2 cellular contexts compared by ENCODE assay signal in genomic region chr7:17405786-17406185, GRCh38.
TF ChIP-seq lines count a peak whose summit lies in the region.

No MANE protein-coding gene starts in this region.

TF ChIP-seq in A549, 52 proteins besides CTCF, POLR2A, EP300 and RAD21 (continued from another document and continues in another):
- no peak for TF ChIP-seq REST (IDR thresholded peaks at IDR 0.05)
- TF ChIP-seq POLR2AphosphoS2 (conservative IDR thresholded peaks at IDR 0.05; ENCODE audit: low read length), result no peak
- no peak for TF ChIP-seq MAFK (IDR thresholded peaks at IDR 0.05; ENCODE audit: partially characterized antibody)
- peak; percentile 97 to 99 for TF ChIP-seq JUN (IDR thresholded peaks at IDR 0.05)
- peak; percentile 59 for TF ChIP-seq HOXB5 (CRISPR knock-in tag; IDR thresholded peaks at IDR 0.05)
- TF ChIP-seq MAX (IDR thresholded peaks at IDR 0.05), result peak; percentile 91
- TF ChIP-seq, protein P1, sequence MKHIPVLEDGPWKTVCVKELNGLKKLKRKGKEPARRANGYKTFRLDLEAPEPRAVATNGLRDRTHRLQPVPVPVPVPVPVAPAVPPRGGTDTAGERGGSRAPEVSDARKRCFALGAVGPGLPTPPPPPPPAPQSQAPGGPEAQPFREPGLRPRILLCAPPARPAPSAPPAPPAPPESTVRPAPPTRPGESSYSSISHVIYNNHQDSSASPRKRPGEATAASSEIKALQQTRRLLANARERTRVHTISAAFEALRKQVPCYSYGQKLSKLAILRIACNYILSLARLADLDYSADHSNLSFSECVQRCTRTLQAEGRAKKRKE (CRISPR knock-in tag; IDR thresholded peaks at IDR 0.05; ENCODE audit: low read depth), result no peak
- TF ChIP-seq CBX2 (IDR thresholded peaks at IDR 0.05; ENCODE audit: borderline replicate concordance, low read depth), result no peak
- TF ChIP-seq MYC (IDR thresholded peaks at IDR 0.05; ENCODE audit: borderline replicate concordance, low read length), result no peak
- no peak for TF ChIP-seq FOSB (CRISPR knock-in tag; IDR thresholded peaks at IDR 0.05)
- TF ChIP-seq HMGXB4 (CRISPR knock-in tag; IDR thresholded peaks at IDR 0.05; ENCODE audit: borderline replicate concordance), result no peak
- TF ChIP-seq HDAC2 (IDR thresholded peaks at IDR 0.05), result no peak
- peak; percentile 98 for TF ChIP-seq BCL3 (IDR thresholded peaks at IDR 0.05)
- TF ChIP-seq MAZ (IDR thresholded peaks at IDR 0.05; ENCODE audit: borderline replicate concordance, low read depth, low read length), result no peak
- TF ChIP-seq TFCP2L1 (CRISPR knock-in tag; IDR thresholded peaks at IDR 0.05), result no peak
- TF ChIP-seq EHF (CRISPR knock-in tag; IDR thresholded peaks at IDR 0.05), result no peak
- no peak for TF ChIP-seq HOXA7 (CRISPR knock-in tag; IDR thresholded peaks at IDR 0.05)
- TF ChIP-seq FOSL2 (IDR thresholded peaks at IDR 0.05), result peak; percentile 97
- TF ChIP-seq FOSL2 (CRISPR knock-in tag; IDR thresholded peaks at IDR 0.05), result peak; percentile 99
- peak; percentile 97 for TF ChIP-seq GATA3 (IDR thresholded peaks at IDR 0.05; ENCODE audit: borderline replicate concordance)
- TF ChIP-seq, protein P2, sequence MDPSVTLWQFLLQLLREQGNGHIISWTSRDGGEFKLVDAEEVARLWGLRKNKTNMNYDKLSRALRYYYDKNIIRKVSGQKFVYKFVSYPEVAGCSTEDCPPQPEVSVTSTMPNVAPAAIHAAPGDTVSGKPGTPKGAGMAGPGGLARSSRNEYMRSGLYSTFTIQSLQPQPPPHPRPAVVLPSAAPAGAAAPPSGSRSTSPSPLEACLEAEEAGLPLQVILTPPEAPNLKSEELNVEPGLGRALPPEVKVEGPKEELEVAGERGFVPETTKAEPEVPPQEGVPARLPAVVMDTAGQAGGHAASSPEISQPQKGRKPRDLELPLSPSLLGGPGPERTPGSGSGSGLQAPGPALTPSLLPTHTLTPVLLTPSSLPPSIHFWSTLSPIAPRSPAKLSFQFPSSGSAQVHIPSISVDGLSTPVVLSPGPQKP (IDR thresholded peaks at IDR 0.05; ENCODE audit: low read depth, low read length), result no peak
- peak; percentile 70 for TF ChIP-seq SMC3 (IDR thresholded peaks at IDR 0.05)
- TF ChIP-seq RNF2 (IDR thresholded peaks at IDR 0.05; ENCODE audit: borderline replicate concordance, low read depth), result no peak
- no peak for TF ChIP-seq NR3C1 (IDR thresholded peaks at IDR 0.05)
- no peak for TF ChIP-seq ZC3H11A (IDR thresholded peaks at IDR 0.05)
- TF ChIP-seq CEBPB (IDR thresholded peaks at IDR 0.05), result peak; percentile 92 to 96
- TF ChIP-seq RCOR1 (IDR thresholded peaks at IDR 0.05; ENCODE audit: low read depth, low read length), result no peak
- TF ChIP-seq NPAS2 (CRISPR knock-in tag; IDR thresholded peaks at IDR 0.05; ENCODE audit: borderline replicate concordance), result no peak
- no peak for TF ChIP-seq CHD2 (IDR thresholded peaks at IDR 0.05; ENCODE audit: low read length, partially characterized antibody)

TF ChIP-seq in HEK293, 187 proteins besides CTCF, POLR2A, EP300 and RAD21 (continued from another document):
- TF ChIP-seq ZNF629 (tag by site-specific recombination; IDR thresholded peaks at IDR 0.05) (0 out of 2 replicates have a peak, but pooled peaks have one; percentile 18), PRDM1 (tag by site-specific recombination; IDR thresholded peaks at IDR 0.05) (no peak), WT1 (tag by site-specific recombination; IDR thresholded peaks at IDR 0.05) (no peak), ZNF433 (tag by site-specific recombination; IDR thresholded peaks at IDR 0.05; ENCODE audit: low read depth) (no peak)
